Comparison of ENCODE assay signal across 14 cellular contexts in the genomic region with DNA sequence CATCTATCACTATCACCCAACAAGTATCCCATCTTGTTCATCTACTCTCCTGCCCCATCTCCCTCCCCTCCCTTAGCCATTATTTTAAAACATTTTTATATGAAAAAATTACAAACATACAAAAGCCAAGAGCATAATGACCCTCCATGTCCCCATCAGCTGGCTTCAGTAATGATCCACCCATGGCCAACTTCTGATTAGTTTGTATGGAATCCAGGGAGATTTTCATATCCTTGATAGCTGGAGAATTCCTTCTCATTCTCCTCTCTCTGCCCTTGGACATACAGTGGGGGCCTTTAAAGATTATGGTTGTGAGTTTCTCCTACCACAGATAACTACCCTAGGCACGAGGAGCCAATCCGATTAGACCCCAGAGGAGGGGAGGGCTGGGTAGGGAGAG. TPM values are rescaled to one million over a fixed set of nuclear protein-coding genes. Genes with fewer than 3 reads are reported as not detected.
A peak's percentile ranks its signal among the peaks of the same experiment; 100 is the strongest.
DNase-seq lines count a peak whose midpoint lies in the region; ATAC-seq and TF ChIP-seq lines count a peak whose summit lies in the region.
"Had no signal": no experiment of that assay in that cellular context is flagged by ENCODE, and none has a peak within 500 bp of the region (broad histone marks: within the 10 kb centered on the region; RNA-seq: fewer than 3 reads in every experiment).

No MANE protein-coding gene starts in this region.

- peaks cover 40% of the 10 kb centered on the region for H3K4me1 Mint-ChIP-seq in HFFc6 (ENCODE audit: low read depth)

- H3K27ac ChIP-seq in breast epithelium = peak overlapping the region; percentile 73 to 80
- H3K27ac ChIP-seq in right lobe of liver = peak overlapping the region; percentile 16 to 86 (median 73)
- H3K27ac ChIP-seq in tibial nerve = peak overlapping the region in 3 of 4 donors; percentile 16 to 80 (median 30)

- peak overlapping the region; percentile 61 for H3K4me3 Mint-ChIP-seq in HFFc6
- H3K4me3 Mint-ChIP-seq: activated naive CD4-positive, alpha-beta T cell treated with anti-CD3 and anti-CD28 coated beads, Interleukin-2, amount 10 ng/mL, durations not matched to agents 7 days and 5 days; CD4-positive, alpha-beta T cell; memory B cell had no signal

- no peak for ATAC-seq in right lobe of liver
- no peak for ATAC-seq in GM18858 (IDR thresholded peaks at IDR 0.05; ENCODE audit: unreplicated experiment)
- ATAC-seq in HG03565 (IDR thresholded peaks at IDR 0.05; ENCODE audit: unreplicated experiment) = no peak
- no peak for ATAC-seq in GM18909 (IDR thresholded peaks at IDR 0.05; ENCODE audit: poor library complexity, unreplicated experiment)

- no peak for DNase-seq in HFFc6
- no peak for DNase-seq in breast epithelium (ENCODE audit: low spot score in 2 of 2)
- DNase-seq in right lobe of liver = no peak
- no peak for DNase-seq in tibial nerve (ENCODE audit: low spot score in 2 of 2)
- DNase-seq: activated naive CD4-positive, alpha-beta T cell treated with anti-CD3 and anti-CD28 coated beads, Interleukin-2, amount 10 ng/mL, durations not matched to agents 7 days and 5 days; CD4-positive, alpha-beta T cell; cerebellar nuclear complex; erythroblast; NCI-H1694; SIG-M5 had no signal

- TF ChIP-seq CTCF in HFFc6 (IDR thresholded peaks at IDR 0.05) = no peak
- TF ChIP-seq CTCF in breast epithelium (IDR thresholded peaks at IDR 0.05) = no peak
- no peak for TF ChIP-seq CTCF in right lobe of liver (IDR thresholded peaks at IDR 0.05)
- no peak for TF ChIP-seq CTCF in tibial nerve (IDR thresholded peaks at IDR 0.05)

- H3K27me3 ChIP-seq in breast epithelium (no peaks in the 10 kb centered on the region), right lobe of liver (no peaks in the 10 kb centered on the region), tibial nerve (no peaks in the 10 kb centered on the region)

- peaks cover 16% of the 10 kb centered on the region for H3K36me3 Mint-ChIP-seq in HFFc6 (ENCODE audit: low read depth)

- WGBS in right lobe of liver (ENCODE audit: insufficient coverage, low coverage, low lambda C conversion rate, missing lambda C conversion rate) = 83% methylated on average over 2 of the region's 2 CpGs
- 91 to 93% methylated on average over 2 of the region's 2 CpGs for WGBS in tibial nerve, 2 donors

- intact Hi-C loops in breast epithelium (cut with DNase I; ENCODE audit: low total_unique reads) = no loop called here
- intact Hi-C loops in right lobe of liver (cut with DNase I) = no loop called here

- TF ChIP-seq POLR2A in breast epithelium (IDR thresholded peaks at IDR 0.05) (no peak), right lobe of liver (IDR thresholded peaks at IDR 0.05) (no peak), tibial nerve (IDR thresholded peaks at IDR 0.05) (no peak)

- peak overlapping the region; percentile 94 for H3K27ac Mint-ChIP-seq in HFFc6
- H3K27ac Mint-ChIP-seq: activated naive CD4-positive, alpha-beta T cell treated with anti-CD3 and anti-CD28 coated beads, Interleukin-2, amount 10 ng/mL, durations not matched to agents 7 days and 5 days; CD4-positive, alpha-beta T cell; memory B cell had no signal

- no peaks in the 10 kb centered on the region for H3K36me3 ChIP-seq in breast epithelium
- peaks cover 0 to 3% (median 0%) of the 10 kb centered on the region in 4 donors for H3K36me3 ChIP-seq in right lobe of liver
- peaks cover 0 to 24% (median 0%) of the 10 kb centered on the region in 3 donors for H3K36me3 ChIP-seq in tibial nerve

- peaks cover 0 to 9% of the 10 kb centered on the region in 2 donors for H3K4me1 ChIP-seq in breast epithelium
- peaks cover 0 to 54% (median 23%) of the 10 kb centered on the region in 4 donors for H3K4me1 ChIP-seq in right lobe of liver
- H3K4me1 ChIP-seq in tibial nerve = peaks cover 0 to 8% (median 0%) of the 10 kb centered on the region in 4 donors

- H3K4me3 ChIP-seq in breast epithelium (no peak overlapping the region), right lobe of liver (no peak overlapping the region), tibial nerve (no peak overlapping the region)

- TF ChIP-seq EP300 in tibial nerve (IDR thresholded peaks at IDR 0.05) = no peak

- H3K9me3 Mint-ChIP-seq in HFFc6 = no peaks in the 10 kb centered on the region
- H3K9me3 Mint-ChIP-seq: activated naive CD4-positive, alpha-beta T cell treated with anti-CD3 and anti-CD28 coated beads, Interleukin-2, amount 10 ng/mL, durations not matched to agents 7 days and 5 days; CD4-positive, alpha-beta T cell; memory B cell had no signal

- no peaks in the 10 kb centered on the region; the same call in 1 of the 2 replicates for H3K27me3 Mint-ChIP-seq in HFFc6 (ENCODE audit: insufficient read depth)
- H3K27me3 Mint-ChIP-seq: activated naive CD4-positive, alpha-beta T cell treated with anti-CD3 and anti-CD28 coated beads, Interleukin-2, amount 10 ng/mL, durations not matched to agents 7 days and 5 days; CD4-positive, alpha-beta T cell; memory B cell had no signal

- no peaks in the 10 kb centered on the region for H3K9me3 ChIP-seq in breast epithelium
- no peaks in the 10 kb centered on the region for H3K9me3 ChIP-seq in right lobe of liver
- no peaks in the 10 kb centered on the region for H3K9me3 ChIP-seq in tibial nerve

RNA-seq across cellular contexts. Expression of a gene that starts 40.2 kb away (rescaled TPM):
- 1 to 10 TPM; 2.6 to 4.4 (median 3.5) TPM for total RNA-seq in HFFc6 (2021; fragmentation: NEBNext Ultra II Directional; extraction: Animal tissue kit (Norgen Biotek cat#: 25700))
- total RNA-seq in breast epithelium (1 to 10 TPM; 3.4 to 7.2 (median 5.1) TPM), right lobe of liver (10 to 100 TPM in 3 of 6 experiments, 1 to 10 TPM in 3; 4.2 to 16.0 (median 8.4) TPM), tibial nerve (10 to 100 TPM in 1 of 4 donors, 1 to 10 TPM in 3; 1.5 to 10.8 (median 4.7) TPM)

RNA-seq across cellular contexts. Expression of a gene that starts 43.3 kb away (rescaled TPM):
- total RNA-seq in HFFc6 (2021; fragmentation: NEBNext Ultra II Directional; extraction: Animal tissue kit (Norgen Biotek cat#: 25700)) = 10 to 100 TPM; 29.6 to 33.4 (median 30.7) TPM
- total RNA-seq in breast epithelium = 10 to 100 TPM; 14.6 to 19.3 (median 18.7) TPM
- 10 to 100 TPM in 3 of 6 experiments, 1 to 10 TPM in 3; 7.2 to 13.4 (median 10.1) TPM for total RNA-seq in right lobe of liver
- total RNA-seq in tibial nerve = 10 to 100 TPM; 21.2 to 28.9 (median 28.5) TPM
